ENCODE assay signal across 21 cellular contexts in the genomic region with DNA sequence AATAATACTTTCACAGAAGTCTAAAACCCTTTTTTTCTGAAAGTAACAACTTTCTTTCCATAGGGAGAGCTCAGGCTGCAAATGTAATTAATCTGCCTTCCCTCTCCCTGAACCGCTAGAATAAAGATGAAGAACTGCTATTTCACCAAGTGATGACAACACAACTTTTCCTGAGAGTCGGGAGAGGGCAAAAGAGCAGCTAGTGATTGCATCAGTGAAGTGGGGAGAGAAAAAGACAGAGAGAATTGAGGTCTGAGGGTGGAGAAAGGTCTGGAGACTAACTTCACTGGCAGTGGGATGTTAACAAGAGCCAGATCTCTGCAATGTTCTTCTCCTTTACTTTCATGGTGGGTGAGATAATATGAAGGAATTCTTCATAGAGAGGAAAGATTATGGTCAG. TPM values are rescaled to one million over a fixed set of nuclear protein-coding genes. Genes with fewer than 3 reads are reported as not detected.
DNase-seq lines count a peak whose midpoint lies in the region; ATAC-seq and TF ChIP-seq lines count a peak whose summit lies in the region.
"Had no signal": no experiment of that assay in that cellular context is flagged by ENCODE, and none has a peak within 500 bp of the region (broad histone marks: within the 10 kb centered on the region; RNA-seq: fewer than 3 reads in every experiment).

No MANE protein-coding gene starts in this region.

- ATAC-seq in gastrocnemius medialis (peak in 1 of 2 donors; percentile 35), GM18858 (IDR thresholded peaks at IDR 0.05; ENCODE audit: unreplicated experiment) (no peak)
- ATAC-seq in natural killer cell treated with Interleukin-12 subunit alpha and Interleukin-12 subunit beta and Interleukin-15 and Interleukin-18, amount 100 ng/mL, for 72 hours: no peak
- ATAC-seq: naive thymus-derived CD8-positive, alpha-beta T cell; T-cell had no signal

- no peak overlapping the region for H3K4me3 Mint-ChIP-seq in natural killer cell treated with Interleukin-12 subunit alpha and Interleukin-12 subunit beta and Interleukin-15 and Interleukin-18, amount 100 ng/mL, for 72 hours
- H3K4me3 Mint-ChIP-seq: T-cell had no signal

- H3K36me3 Mint-ChIP-seq in natural killer cell treated with Interleukin-12 subunit alpha and Interleukin-12 subunit beta and Interleukin-15 and Interleukin-18, amount 100 ng/mL, for 72 hours: no peaks in the 10 kb centered on the region
- H3K36me3 Mint-ChIP-seq: naive thymus-derived CD8-positive, alpha-beta T cell; T-cell had no signal

- H3K27me3 Mint-ChIP-seq in natural killer cell treated with Interleukin-12 subunit alpha and Interleukin-12 subunit beta and Interleukin-15 and Interleukin-18, amount 100 ng/mL, for 72 hours: peaks cover 5 to 21% of the 10 kb centered on the region in 2 donors
- H3K27me3 Mint-ChIP-seq: T-cell had no signal

- H3K27ac ChIP-seq in left ventricle myocardium inferior (replicated peaks) (peak overlapping the region; percentile 77), gastrocnemius medialis (peak overlapping the region; percentile 39 to 61 (median 46))
- H3K27ac ChIP-seq: WERI-Rb-1 had no signal

- H3K4me3 ChIP-seq in left ventricle myocardium inferior (no peak overlapping the region), gastrocnemius medialis (no peak overlapping the region)
- H3K4me3 ChIP-seq: tibial nerve had no signal

- no peak overlapping the region for H3K27ac Mint-ChIP-seq in natural killer cell treated with Interleukin-12 subunit alpha and Interleukin-12 subunit beta and Interleukin-15 and Interleukin-18, amount 100 ng/mL, for 72 hours

- no peak for TF ChIP-seq POLR2A in gastrocnemius medialis (IDR thresholded peaks at IDR 0.05)

- peak; percentile 21 to 31 for DNase-seq in AML-193 (lab: John Stamatoyannopoulos, UW)
- peak; percentile 24 for DNase-seq in SKM-1 (lab: John Stamatoyannopoulos, UW; ENCODE audit: unreplicated experiment)
- no peak for DNase-seq in left ventricle myocardium inferior
- DNase-seq in gastrocnemius medialis: no peak
- no peak for DNase-seq in NAMALWA (ENCODE audit: low spot score)
- DNase-seq in natural killer cell treated with Interleukin-12 subunit alpha and Interleukin-12 subunit beta and Interleukin-15 and Interleukin-18, amount 100 ng/mL, for 72 hours (ENCODE audit: low spot score): no peak
- DNase-seq in retina: no peak
- DNase-seq: ACHN; GOT3; hippocampal formation; kidney glomerular epithelial cell; naive thymus-derived CD8-positive, alpha-beta T cell; NCI-H2107; T-cell; WERI-Rb-1 had no signal

- intact Hi-C loops in left ventricle myocardium inferior (cut with micrococcal nuclease) (no loop called here), gastrocnemius medialis (cut with DNase I; ENCODE audit: low total_unique reads) (no loop called here)

- H3K9me3 ChIP-seq in left ventricle myocardium inferior (replicated peaks) (no peaks in the 10 kb centered on the region), gastrocnemius medialis (no peaks in the 10 kb centered on the region)
- H3K9me3 ChIP-seq: tibial nerve had no signal

- H3K9me3 Mint-ChIP-seq in natural killer cell treated with Interleukin-12 subunit alpha and Interleukin-12 subunit beta and Interleukin-15 and Interleukin-18, amount 100 ng/mL, for 72 hours: no peaks in the 10 kb centered on the region
- H3K9me3 Mint-ChIP-seq: naive thymus-derived CD8-positive, alpha-beta T cell; T-cell had no signal

- H3K36me3 ChIP-seq in left ventricle myocardium inferior (no peaks in the 10 kb centered on the region), gastrocnemius medialis (no peaks in the 10 kb centered on the region)
- H3K36me3 ChIP-seq: tibial nerve, WERI-Rb-1 had no signal

- H3K4me1 Mint-ChIP-seq in natural killer cell treated with Interleukin-12 subunit alpha and Interleukin-12 subunit beta and Interleukin-15 and Interleukin-18, amount 100 ng/mL, for 72 hours (ENCODE audit: low read depth in 2 of 2): peaks cover 9 to 13% of the 10 kb centered on the region in 2 donors

- H3K27me3 ChIP-seq in left ventricle myocardium inferior (ENCODE audit: low read depth) (no peaks in the 10 kb centered on the region), gastrocnemius medialis (no peaks in the 10 kb centered on the region)
- H3K27me3 ChIP-seq: tibial nerve had no signal

- H3K4me1 ChIP-seq in left ventricle myocardium inferior (peaks cover 34% of the 10 kb centered on the region), gastrocnemius medialis (peaks cover 0 to 7% of the 10 kb centered on the region in 2 donors)

- in situ Hi-C loops in gastrocnemius medialis (cut with MboI; ENCODE audit: low sequenced_read_pairs in 4 of 4): no loop called here

- TF ChIP-seq CTCF in left ventricle myocardium inferior (IDR thresholded peaks at IDR 0.05; ENCODE audit: borderline replicate concordance) (no peak), gastrocnemius medialis (IDR thresholded peaks at IDR 0.05 in 4 of 5, conservative IDR thresholded peaks at IDR 0.05 in 1 of 5) (no peak)

RNA-seq across cellular contexts. Expression of gene MPEG1, which starts 10.9 kb away (rescaled TPM):
- 9.5 TPM for total RNA-seq in left ventricle myocardium inferior
- 1 to 10 TPM; 1.9 to 7.0 (median 2.6) TPM for total RNA-seq in gastrocnemius medialis
- total RNA-seq in natural killer cell treated with Interleukin-12 subunit alpha and Interleukin-12 subunit beta and Interleukin-15 and Interleukin-18, amount 100 ng/mL, for 72 hours: under 1 TPM in 1 of 2 donors, not detected in 1; 0.11 TPM
- total RNA-seq: activated CD8-positive, alpha-beta memory T cell treated with anti-CD3 and anti-CD28 coated beads for 36 hours; dermis blood vessel endothelial cell; MCF 10A; pulmonary artery endothelial cell had no signal

RNA-seq across cellular contexts. Expression of gene DTX4, which starts 51.7 kb away (rescaled TPM):
- total RNA-seq in left ventricle myocardium inferior: 1.8 TPM
- under 1 TPM; 0.15 to 0.91 (median 0.47) TPM for total RNA-seq in gastrocnemius medialis
- under 1 TPM; 0.17 to 0.33 TPM for total RNA-seq in natural killer cell treated with Interleukin-12 subunit alpha and Interleukin-12 subunit beta and Interleukin-15 and Interleukin-18, amount 100 ng/mL, for 72 hours

Comparison
In these comparisons a context has a peak if more than half of its experiments do, and no peak if none do; other contexts are left out.
1. DNase-seq: peak in AML-193 (2 of 2) and SKM-1 (single experiment); none in left ventricle myocardium inferior (single experiment), gastrocnemius medialis (0 of 2), NAMALWA (single experiment), natural killer cell treated with Interleukin-12 subunit alpha and Interleukin-12 subunit beta and Interleukin-15 and Interleukin-18, amount 100 ng/mL, for 72 hours (single experiment) and retina (single experiment).